Comparison of ENCODE assay signal across 7 cellular contexts in genomic region chr15:98865397-98866339, GRCh38.
DNase-seq lines count a peak whose midpoint lies in the region; ATAC-seq lines count a peak whose summit lies in the region.

No MANE protein-coding gene starts in this region.

- peak overlapping the region; percentile 71 for H3K4me3 ChIP-seq in effector memory CD4-positive, alpha-beta T cell (ENCODE audit: insufficient read depth, low read depth, low read length, poor library complexity, severe bottlenecking)

- H3K27me3 ChIP-seq in effector memory CD4-positive, alpha-beta T cell (replicated peaks; ENCODE audit: control insufficient read depth, insufficient read depth, low read length, poor library complexity, severe bottlenecking), result no peaks in the 10 kb centered on the region

- peak overlapping the region; percentile 87 for H3K27ac Mint-ChIP-seq in activated CD8-positive, alpha-beta T cell treated with anti-CD3 and anti-CD28 coated beads, Interleukin-2, amount 10 ng/mL, durations not matched to agents 7 days and 5 days

- peak; percentile 30 for DNase-seq in NCI-H524 treated with DMSO at 0.1 percent for 48 hours (lab: John Stamatoyannopoulos, UW)
- DNase-seq in activated CD8-positive, alpha-beta T cell treated with anti-CD3 and anti-CD28 coated beads, Interleukin-2, amount 10 ng/mL, durations not matched to agents 7 days and 5 days, result peak; percentile 70
- DNase-seq in effector memory CD4-positive, alpha-beta T cell, result peak; percentile 38 to 64 (median 45)
- DNase-seq in midbrain (lab: John Stamatoyannopoulos, UW), result peak; percentile 39
- DNase-seq in stimulated activated CD8-positive, alpha-beta memory T cell treated with anti-CD3 and anti-CD28 coated beads, Interleukin-4, amount 100 ng/mL, for 48 hours, result peak; percentile 79

- no peaks in the 10 kb centered on the region for H3K27me3 Mint-ChIP-seq in activated CD8-positive, alpha-beta T cell treated with anti-CD3 and anti-CD28 coated beads, Interleukin-2, amount 10 ng/mL, durations not matched to agents 7 days and 5 days (ENCODE audit: low read depth)

- H3K36me3 ChIP-seq in effector memory CD4-positive, alpha-beta T cell (ENCODE audit: control insufficient read depth, insufficient read depth, low read length), result no peaks in the 10 kb centered on the region

- no peaks in the 10 kb centered on the region for H3K36me3 Mint-ChIP-seq in activated CD8-positive, alpha-beta T cell treated with anti-CD3 and anti-CD28 coated beads, Interleukin-2, amount 10 ng/mL, durations not matched to agents 7 days and 5 days (ENCODE audit: low read depth)

- POLR2A ChIA-PET in activated CD8-positive, alpha-beta T cell treated with anti-CD3 and anti-CD28 coated beads, Interleukin-2, amount 10 ng/mL, durations not matched to agents 7 days and 5 days (lab: Charles Lee), result no interaction called here

- peak overlapping the region; percentile 74 for H3K4me3 Mint-ChIP-seq in activated CD8-positive, alpha-beta T cell treated with anti-CD3 and anti-CD28 coated beads, Interleukin-2, amount 10 ng/mL, durations not matched to agents 7 days and 5 days

- ATAC-seq in GM18520 (IDR thresholded peaks at IDR 0.05; ENCODE audit: unreplicated experiment) (peak; percentile 82), HG03039 (IDR thresholded peaks at IDR 0.05; ENCODE audit: unreplicated experiment) (peak; percentile 78)
- peak; percentile 93 for ATAC-seq in activated CD8-positive, alpha-beta T cell treated with anti-CD3 and anti-CD28 coated beads, Interleukin-2, amount 10 ng/mL, durations not matched to agents 7 days and 5 days

- peaks cover 19% of the 10 kb centered on the region for H3K4me1 Mint-ChIP-seq in activated CD8-positive, alpha-beta T cell treated with anti-CD3 and anti-CD28 coated beads, Interleukin-2, amount 10 ng/mL, durations not matched to agents 7 days and 5 days (ENCODE audit: low read depth)

- H3K9me3 Mint-ChIP-seq in activated CD8-positive, alpha-beta T cell treated with anti-CD3 and anti-CD28 coated beads, Interleukin-2, amount 10 ng/mL, durations not matched to agents 7 days and 5 days (ENCODE audit: insufficient read depth), result no peaks in the 10 kb centered on the region

- CTCF ChIA-PET in activated CD8-positive, alpha-beta T cell treated with anti-CD3 and anti-CD28 coated beads, Interleukin-2, amount 10 ng/mL, durations not matched to agents 7 days and 5 days (lab: Charles Lee), result interaction anchor here (1.0 to 1.3 kb wide), 5 partner anchors 10 to 347 kb away, joined by 3 to 6 read pairs (median 4); no protein-coding TSS in a partner anchor

- H3K27ac ChIP-seq in effector memory CD4-positive, alpha-beta T cell (ENCODE audit: insufficient read depth, low read length, poor library complexity, severe bottlenecking), result peak overlapping the region; percentile 71

- H3K4me1 ChIP-seq in effector memory CD4-positive, alpha-beta T cell (ENCODE audit: control insufficient read depth, insufficient read depth, low read length, poor library complexity, severe bottlenecking), result peaks cover 6% of the 10 kb centered on the region

- H3K9me3 ChIP-seq in effector memory CD4-positive, alpha-beta T cell (ENCODE audit: control insufficient read depth, low read length), result no peaks in the 10 kb centered on the region

Comparison
In these comparisons a context has a peak if more than half of its experiments do, and no peak if none do; other contexts are left out.
1. Peak in every context shown above with its lines: DNase-seq, ATAC-seq, H3K4me3 ChIP-seq and H3K27ac ChIP-seq.